ENCODE assay signal across 19 cellular contexts in the genomic region with DNA sequence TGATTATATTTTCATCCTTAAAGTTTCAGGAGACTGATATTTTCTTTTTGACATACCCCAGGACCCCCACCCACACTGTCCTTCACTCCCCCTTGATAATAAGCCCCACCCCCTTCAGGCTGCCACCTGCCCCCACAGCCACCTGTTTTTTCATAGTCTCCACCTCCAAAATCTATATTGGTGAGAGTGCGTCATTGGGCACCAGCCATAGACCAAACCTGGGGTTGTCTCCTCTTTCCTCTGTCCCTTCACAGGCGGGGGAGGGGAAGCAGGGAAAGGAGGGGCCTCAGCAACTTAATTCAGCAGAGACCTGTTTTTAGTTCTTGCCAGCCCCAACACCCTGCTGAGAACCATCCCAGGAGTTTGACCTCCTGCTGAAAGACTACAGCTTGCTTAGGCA. TPM values are rescaled to one million over a fixed set of nuclear protein-coding genes. Genes with fewer than 3 reads are reported as not detected.
DNase-seq lines count a peak whose midpoint lies in the region; ATAC-seq and TF ChIP-seq lines count a peak whose summit lies in the region.
"Had no signal": no experiment of that assay in that cellular context is flagged by ENCODE, and none has a peak within 500 bp of the region (broad histone marks: within the 10 kb centered on the region; RNA-seq: fewer than 3 reads in every experiment).

No MANE protein-coding gene starts in this region.

- H3K4me2 ChIP-seq in GM23338, result no peak overlapping the region; the same call in 1 of the 2 replicates
- H3K4me2 ChIP-seq: BLaER1 had no signal

- POLR2A ChIA-PET in WTC11 (lab: Charles Lee), result no interaction called here

- no peak overlapping the region for H2AFZ ChIP-seq in GM23338

- TF ChIP-seq CTCF in GM23338 (conservative IDR thresholded peaks at IDR 0.05; ENCODE audit: low read depth in 2 of 2) (no peak), WTC11 (IDR thresholded peaks at IDR 0.05) (no peak), nephron progenitor cell (IDR thresholded peaks at IDR 0.05) (no peak), type B pancreatic cell (conservative IDR thresholded peaks at IDR 0.05) (no peak)

- ATAC-seq in GM23338, result peak; percentile 17; the same call in 2 of the 3 replicates
- no peak for ATAC-seq in WTC11
- no peak for ATAC-seq in HG02798 (IDR thresholded peaks at IDR 0.05; ENCODE audit: poor library complexity, unreplicated experiment)

- CTCF ChIA-PET in WTC11 (lab: Charles Lee), result no interaction called here

- no peak overlapping the region for H3K27ac ChIP-seq in GM23338 (ENCODE audit: low read depth)
- H3K27ac ChIP-seq: BLaER1, HL-60 had no signal

- no peak for DNase-seq in GM23338 (ENCODE audit: low spot score)
- no peak for DNase-seq in WTC11 (ENCODE audit: low spot score)
- DNase-seq in nephron progenitor cell, result no peak
- no peak for DNase-seq in type B pancreatic cell (ENCODE audit: extremely low spot score, unreplicated experiment)
- no peak for DNase-seq in NCI-H187 (lab: John Stamatoyannopoulos, UW)
- no peak for DNase-seq in pons (ENCODE audit: low spot score)
- DNase-seq: 8988T; Calu3; CD4-positive, alpha-beta memory T cell; DND-41; EL; HCEC 1CT had no signal

- H3K36me3 Mint-ChIP-seq in GM23338 (ENCODE audit: low read depth) (no peaks in the 10 kb centered on the region), WTC11 (no peaks in the 10 kb centered on the region), nephron progenitor cell (ENCODE audit: low read depth) (no peaks in the 10 kb centered on the region), type B pancreatic cell (no peaks in the 10 kb centered on the region)
- H3K36me3 Mint-ChIP-seq: CD14-positive monocyte; CD4-positive, alpha-beta memory T cell had no signal

- H3K79me2 ChIP-seq in GM23338 (replicated peaks; ENCODE audit: insufficient read depth), result no peaks in the 10 kb centered on the region

- peaks cover 59% of the 10 kb centered on the region for H3K27me3 ChIP-seq in GM23338 (ENCODE audit: insufficient read depth)

- no peaks in the 10 kb centered on the region for H4K20me1 ChIP-seq in GM23338 (replicated peaks; ENCODE audit: insufficient read depth)
- H4K20me1 ChIP-seq: BLaER1 had no signal

- H3K9me2 ChIP-seq in GM23338 (ENCODE audit: insufficient read depth), result no peaks in the 10 kb centered on the region

- peaks cover 26% of the 10 kb centered on the region for H3K27me3 Mint-ChIP-seq in GM23338 (ENCODE audit: insufficient read depth, low read depth, poor library complexity)
- peaks cover 58% of the 10 kb centered on the region for H3K27me3 Mint-ChIP-seq in WTC11 (ENCODE audit: low read depth)
- peaks cover 69% of the 10 kb centered on the region for H3K27me3 Mint-ChIP-seq in nephron progenitor cell (ENCODE audit: low read depth, poor library complexity)
- H3K27me3 Mint-ChIP-seq in type B pancreatic cell, result peaks cover 36% of the 10 kb centered on the region

- no peaks in the 10 kb centered on the region for H3K9me3 Mint-ChIP-seq in GM23338
- no peaks in the 10 kb centered on the region for H3K9me3 Mint-ChIP-seq in WTC11
- H3K9me3 Mint-ChIP-seq in nephron progenitor cell, result no peaks in the 10 kb centered on the region
- H3K9me3 Mint-ChIP-seq in type B pancreatic cell, result no peaks in the 10 kb centered on the region

- no peak overlapping the region for H3K4me3 ChIP-seq in GM23338
- H3K4me3 ChIP-seq: BLaER1 had no signal

- H3K4me3 Mint-ChIP-seq in GM23338 (peak overlapping the region; percentile 72; the same call in 2 of the 3 replicates), WTC11 (peak overlapping the region; percentile 6; the same call in 1 of the 2 replicates), nephron progenitor cell (peak overlapping the region; percentile 76), type B pancreatic cell (peak overlapping the region; percentile 14)
- H3K4me3 Mint-ChIP-seq: CD4-positive, alpha-beta memory T cell had no signal

- peaks cover 5% of the 10 kb centered on the region; the same call in 1 of the 2 replicates for H3K4me1 ChIP-seq in GM23338 (ENCODE audit: insufficient read depth)
- H3K4me1 ChIP-seq: BLaER1 had no signal

- no peaks in the 10 kb centered on the region for H3K36me3 ChIP-seq in GM23338 (ENCODE audit: insufficient read depth)
- H3K36me3 ChIP-seq: BLaER1 had no signal

- H3F3A ChIP-seq in GM23338 (replicated peaks; ENCODE audit: low read depth), result no peaks in the 10 kb centered on the region

- H3K4me1 Mint-ChIP-seq in GM23338 (peaks cover 23% of the 10 kb centered on the region), WTC11 (peaks cover 28% of the 10 kb centered on the region), nephron progenitor cell (peaks cover 14% of the 10 kb centered on the region), type B pancreatic cell (ENCODE audit: unreplicated experiment) (no peaks in the 10 kb centered on the region)
- H3K4me1 Mint-ChIP-seq: CD14-positive monocyte; CD4-positive, alpha-beta memory T cell had no signal

- H3K27ac Mint-ChIP-seq in GM23338, result no peak overlapping the region
- H3K27ac Mint-ChIP-seq in WTC11, result no peak overlapping the region
- no peak overlapping the region for H3K27ac Mint-ChIP-seq in nephron progenitor cell
- no peak overlapping the region for H3K27ac Mint-ChIP-seq in type B pancreatic cell
- H3K27ac Mint-ChIP-seq: CD4-positive, alpha-beta memory T cell had no signal

TF ChIP-seq in GM23338, 12 proteins besides CTCF, POLR2A, EP300 and RAD21 (continues in another document):
- no peak for TF ChIP-seq JUNB (IDR thresholded peaks at IDR 0.05; ENCODE audit: unreplicated experiment)
- TF ChIP-seq, protein P1, sequence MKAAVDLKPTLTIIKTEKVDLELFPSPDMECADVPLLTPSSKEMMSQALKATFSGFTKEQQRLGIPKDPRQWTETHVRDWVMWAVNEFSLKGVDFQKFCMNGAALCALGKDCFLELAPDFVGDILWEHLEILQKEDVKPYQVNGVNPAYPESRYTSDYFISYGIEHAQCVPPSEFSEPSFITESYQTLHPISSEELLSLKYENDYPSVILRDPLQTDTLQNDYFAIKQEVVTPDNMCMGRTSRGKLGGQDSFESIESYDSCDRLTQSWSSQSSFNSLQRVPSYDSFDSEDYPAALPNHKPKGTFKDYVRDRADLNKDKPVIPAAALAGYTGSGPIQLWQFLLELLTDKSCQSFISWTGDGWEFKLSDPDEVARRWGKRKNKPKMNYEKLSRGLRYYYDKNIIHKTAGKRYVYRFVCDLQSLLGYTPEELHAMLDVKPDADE (IDR thresholded peaks at IDR 0.05), result no peak
- no peak for TF ChIP-seq ZNF114 (CRISPR knock-in tag; IDR thresholded peaks at IDR 0.05)
- no peak for TF ChIP-seq POLR2AphosphoS5 (IDR thresholded peaks at IDR 0.05; ENCODE audit: low read depth)
- no peak for TF ChIP-seq ZNF331 (CRISPR knock-in tag; IDR thresholded peaks at IDR 0.05; ENCODE audit: low read depth)

TF ChIP-seq in WTC11, 78 proteins besides CTCF, POLR2A, EP300 and RAD21:
- no peak for TF ChIP-seq TEAD4 (CRISPR knock-in tag; IDR thresholded peaks at IDR 0.05)
- TF ChIP-seq ZNF423 (CRISPR knock-in tag; IDR thresholded peaks at IDR 0.05), result peak; percentile 71; the same call in 1 of the 2 replicates

RNA-seq across cellular contexts. Expression of a gene that starts 1.1 kb away (rescaled TPM):
- 0.21 TPM in 1 of 2 replicates, not detected in the other for total RNA-seq in GM23338 (2014; rRNA removed; shearing (Covaris generic))
- 0.14 TPM in 1 of 2 replicates, not detected in the other for polyA plus RNA-seq in GM23338 (2016; fragmentation: Nextera tagmentation; extraction: Ambion mirVana)
- total RNA-seq in WTC11 (2021) (0.09 to 0.52 TPM (median 0.21 TPM) in 3 replicates), type B pancreatic cell (ENCODE audit: low replicate concordance) (0.92 and 1.6 TPM in 2 replicates)
- total RNA-seq: A673; Calu3; CD4-positive, alpha-beta memory T cell; HT1080 had no signal
- polyA plus RNA-seq: AG04450; CD14-positive monocyte; CD4-positive, alpha-beta memory T cell had no signal

Comparison
In these comparisons a context has a peak if more than half of its experiments do, and no peak if none do; other contexts are left out.
1. H3K4me3 Mint-ChIP-seq: peak in every context shown above with its lines; median percentile 76 in nephron progenitor cell; 72 in GM23338; 14 in type B pancreatic cell; 6 in WTC11.